Comparison of ENCODE assay signal across 22 cellular contexts in the genomic region with DNA sequence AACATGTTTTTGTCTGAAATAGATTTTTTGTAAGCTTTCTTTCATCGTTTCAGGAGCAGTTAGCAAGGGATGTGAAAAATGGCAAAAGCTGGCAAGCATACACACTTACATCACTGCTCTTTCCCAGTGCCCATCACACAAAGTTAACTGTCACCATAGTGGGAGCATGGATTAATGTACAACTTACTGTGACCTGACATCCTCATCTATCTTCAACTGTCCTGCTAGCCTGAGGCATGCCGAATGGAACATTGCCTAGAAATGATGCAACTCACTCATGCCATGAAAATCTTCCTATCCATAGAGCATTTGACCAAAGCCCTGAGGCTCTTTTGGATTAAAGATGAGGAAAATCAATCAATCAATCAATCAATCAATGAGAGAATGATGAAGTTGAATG.
DNase-seq lines count a peak whose midpoint lies in the region; ATAC-seq, FAIRE-seq and TF ChIP-seq lines count a peak whose summit lies in the region.
"Had no signal": no experiment of that assay in that cellular context is flagged by ENCODE, and none has a peak within 500 bp of the region (broad histone marks: within the 10 kb centered on the region; RNA-seq: fewer than 3 reads in every experiment).

No MANE protein-coding gene starts in this region.

- H2AK5ac ChIP-seq in trophoblast cell (ENCODE audit: low read length): no peak overlapping the region

- H3K36me3 ChIP-seq in liver (ENCODE audit: control insufficient read depth in 4 of 4, insufficient read depth in 3 of 4, low read depth in 1 of 4, low read length in 3 of 4): no peaks in the 10 kb centered on the region
- no peaks in the 10 kb centered on the region for H3K36me3 ChIP-seq in HepG2 (replicated peaks in 1 of 2; ENCODE audit: control insufficient read depth in 1 of 2, insufficient read depth in 2 of 2, low read length in 2 of 2)
- H3K36me3 ChIP-seq in trophoblast cell (ENCODE audit: control insufficient read depth in 1 of 2, insufficient read depth in 2 of 2, low read length in 2 of 2): no peaks in the 10 kb centered on the region
- H3K36me3 ChIP-seq: BLaER1 treated with 17β-estradiol and CSF1 and Interleukin-3, amounts not matched to agents 10 nM and 100 nM had no signal

- no peak overlapping the region for H3K9ac ChIP-seq in liver (ENCODE audit: low read depth in 1 of 2, low read length in 2 of 2)
- H3K9ac ChIP-seq in HepG2 (ENCODE audit: insufficient read depth, low read depth, low read length): no peak overlapping the region
- H3K9ac ChIP-seq in trophoblast cell (ENCODE audit: low read length): no peak overlapping the region
- H3K9ac ChIP-seq: BLaER1 treated with 17β-estradiol and CSF1 and Interleukin-3, amounts not matched to agents 10 nM and 100 nM; GM23248 had no signal

- no peaks in the 10 kb centered on the region for H3K79me2 ChIP-seq in HepG2 (ENCODE audit: insufficient read depth, low read length)
- no peaks in the 10 kb centered on the region for H3K79me2 ChIP-seq in trophoblast cell (ENCODE audit: control insufficient read depth, insufficient read depth, low read length, poor library complexity)

- H4K91ac ChIP-seq in trophoblast cell (ENCODE audit: low read depth, low read length): no peak overlapping the region

- BruUV-seq in HepG2 (replicated peaks; lab: Mats Ljungman, UMichigan): no TSS peak

- ATAC-seq in HepG2: no peak
- ATAC-seq: CD8-positive, alpha-beta T cell; GM12878; HCT116 had no signal

- H3K4me3 ChIP-seq in liver (ENCODE audit: low read depth in 1 of 3, low read length in 3 of 3): no peak overlapping the region
- H3K4me3 ChIP-seq in HepG2 (replicated peaks in 1 of 3; ENCODE audit: insufficient read depth in 1 of 3, low read depth in 2 of 3, low read length in 3 of 3): no peak overlapping the region
- H3K4me3 ChIP-seq in trophoblast cell (ENCODE audit: low read depth, low read length): no peak overlapping the region
- H3K4me3 ChIP-seq: BLaER1 treated with 17β-estradiol and CSF1 and Interleukin-3, amounts not matched to agents 10 nM and 100 nM; GM12878; GM23248 had no signal

- no peak overlapping the region for H3K4ac ChIP-seq in trophoblast cell (ENCODE audit: low read depth, low read length)

- in situ Hi-C loops in HepG2 (cut with HindIII; ENCODE audit: extremely low pct_ligation_motif_present, low pct_unique_long_range_greater_than_20kb): no loop called here

- no peak for TF ChIP-seq POLR2A in HepG2 (IDR thresholded peaks at IDR 0.05; ENCODE audit: insufficient read depth in 1 of 2, low read depth in 2 of 2, low read length in 2 of 2)

- intact Hi-C loops in HepG2 (cut with micrococcal nuclease; ENCODE audit: unreplicated experiment): no loop called here

- no peak overlapping the region for H2BK5ac ChIP-seq in trophoblast cell (ENCODE audit: low read depth, low read length, poor library complexity)

- H3K14ac ChIP-seq in trophoblast cell (ENCODE audit: low read length): no peak overlapping the region

- H2BK120ac ChIP-seq in trophoblast cell (ENCODE audit: insufficient read depth, low read length, poor library complexity): no peak overlapping the region

- TF ChIP-seq CTCF in liver (IDR thresholded peaks at IDR 0.05; ENCODE audit: low read depth, low read length, missing input control): no peak
- TF ChIP-seq CTCF in HepG2 (CRISPR knock-in tag; IDR thresholded peaks at IDR 0.05): no peak

- H3K4me1 ChIP-seq in liver (ENCODE audit: control insufficient read depth in 4 of 4, insufficient read depth in 4 of 4, low read length in 3 of 4) (peaks cover 0 to 3% (median 0%) of the 10 kb centered on the region in 4 donors), HepG2 (ENCODE audit: insufficient read depth, low read length) (no peaks in the 10 kb centered on the region), trophoblast cell (ENCODE audit: control insufficient read depth in 1 of 2, insufficient read depth in 2 of 2, low read length in 2 of 2) (no peaks in the 10 kb centered on the region)

- POLR2A ChIA-PET in HepG2 (lab: Yijun Ruan, JAX): no interaction called here

- H3K27ac ChIP-seq in liver (ENCODE audit: low read depth in 1 of 2, low read length in 2 of 2): no peak overlapping the region
- no peak overlapping the region for H3K27ac ChIP-seq in HepG2 (ENCODE audit: extremely low read length, insufficient read depth, low read length)
- H3K27ac ChIP-seq in trophoblast cell (ENCODE audit: low read depth, low read length): no peak overlapping the region
- H3K27ac ChIP-seq: BLaER1 treated with 17β-estradiol and CSF1 and Interleukin-3, amounts not matched to agents 10 nM and 100 nM; GM23248 had no signal

- CTCF ChIA-PET in HepG2 (lab: Yijun Ruan, JAX; ENCODE audit: low intra/inter-chr PET ratio, low total read pairs): no interaction called here

- no peak overlapping the region for H3K4me2 ChIP-seq in HepG2 (ENCODE audit: low read depth, low read length)
- H3K4me2 ChIP-seq in trophoblast cell (ENCODE audit: low read length): no peak overlapping the region

- TF ChIP-seq RAD21 in liver (IDR thresholded peaks at IDR 0.05): peak; percentile 34 to 58
- no peak for TF ChIP-seq RAD21 in HepG2 (CRISPR knock-in tag; IDR thresholded peaks at IDR 0.05)

- no peak for FAIRE-seq in HepG2 (lab: Jason Lieb, UNC)
- FAIRE-seq: GM12878, GM19239, HTR-8/SVneo had no signal

- no peaks in the 10 kb centered on the region for H3K9me3 ChIP-seq in liver (ENCODE audit: control insufficient read depth in 4 of 4, low read length in 3 of 4)
- peaks cover 67% of the 10 kb centered on the region for H3K9me3 ChIP-seq in HepG2 (ENCODE audit: low read length)
- H3K9me3 ChIP-seq in trophoblast cell (ENCODE audit: insufficient read depth, low read depth, low read length): no peaks in the 10 kb centered on the region

- no peak overlapping the region for H3K23ac ChIP-seq in trophoblast cell (ENCODE audit: low read length)

- no peak overlapping the region for H2BK12ac ChIP-seq in trophoblast cell (ENCODE audit: low read length)

- H3K27me3 ChIP-seq in liver (ENCODE audit: control insufficient read depth in 4 of 4, insufficient read depth in 4 of 4, low read length in 3 of 4) (no peaks in the 10 kb centered on the region), HepG2 (ENCODE audit: control insufficient read depth in 1 of 2, insufficient read depth in 2 of 2, low read length in 2 of 2) (no peaks in the 10 kb centered on the region), trophoblast cell (ENCODE audit: insufficient read depth, low read length) (no peaks in the 10 kb centered on the region)
- H3K27me3 ChIP-seq: BLaER1 treated with 17β-estradiol and CSF1 and Interleukin-3, amounts not matched to agents 10 nM and 100 nM had no signal

- H3K79me1 ChIP-seq in trophoblast cell (ENCODE audit: low read length): no peaks in the 10 kb centered on the region

- 35% methylated on average over 2 of the region's 2 CpGs for WGBS in liver
- WGBS in HepG2 (ENCODE audit: low lambda C conversion rate): 0% methylated on average over 2 of the region's 2 CpGs
- WGBS in trophoblast cell (ENCODE audit: extremely low coverage, insufficient coverage, insufficient read length): no CpG with 5 or more reads among the region's 2 CpGs

- no peak overlapping the region for H4K8ac ChIP-seq in trophoblast cell (ENCODE audit: low read depth, low read length)

- no peak overlapping the region for H2AFZ ChIP-seq in HepG2 (ENCODE audit: low read length)
- no peak overlapping the region for H2AFZ ChIP-seq in trophoblast cell (ENCODE audit: insufficient read depth, low read length, poor library complexity)
- H2AFZ ChIP-seq: GM23248 had no signal

- no peak overlapping the region for H4K12ac ChIP-seq in trophoblast cell (ENCODE audit: low read depth, low read length)

- H4K20me1 ChIP-seq in HepG2 (ENCODE audit: insufficient read depth, low read length): no peaks in the 10 kb centered on the region
- H4K20me1 ChIP-seq: BLaER1 treated with 17β-estradiol and CSF1 and Interleukin-3, amounts not matched to agents 10 nM and 100 nM had no signal

- no peak overlapping the region for H3K18ac ChIP-seq in trophoblast cell (ENCODE audit: low read length)

- TF ChIP-seq EP300 in HepG2 (IDR thresholded peaks at IDR 0.05; ENCODE audit: low read depth in 2 of 2, low read length in 2 of 2) (no peak), HepG2 (CRISPR knock-in tag; IDR thresholded peaks at IDR 0.05; ENCODE audit: borderline replicate concordance) (no peak)

- no peak for DNase-seq in HepG2 (ENCODE audit: low spot score)
- peak; percentile 61 for DNase-seq in SK-N-DZ (ENCODE audit: low spot score)
- DNase-seq in kidney tubule cell (ENCODE audit: low spot score): peak; percentile 15
- no peak for DNase-seq in OCI-M2 (lab: John Stamatoyannopoulos, UW; ENCODE audit: unreplicated experiment)
- DNase-seq in NCI-H82 treated with DMSO at 0.1 percent for 48 hours (lab: John Stamatoyannopoulos, UW; ENCODE audit: unreplicated experiment): no peak
- DNase-seq in trophoblast cell: no peak
- no peak for DNase-seq in NCI-H1417 treated with DMSO at 0.1 percent for 48 hours (lab: John Stamatoyannopoulos, UW)
- DNase-seq: 8988T; CD8-positive, alpha-beta T cell; DMS 273 treated with DMSO at 0.1 percent for 48 hours; DMS53; DND-41; EL; GM23248; H7; HFFc6 had no signal

TF ChIP-seq in liver, 16 proteins besides CTCF, POLR2A, EP300 and RAD21 (continues in another document):
- TF ChIP-seq FOXA2 (IDR thresholded peaks at IDR 0.05) (no peak), RXRA (IDR thresholded peaks at IDR 0.05) (peak; percentile 49 to 52), MAX (IDR thresholded peaks at IDR 0.05) (peak; percentile 25)

TF ChIP-seq in HepG2, 621 proteins besides CTCF, POLR2A, EP300 and RAD21:
- TF ChIP-seq ZNF547 (CRISPR knock-in tag; IDR thresholded peaks at IDR 0.05) (no peak), ZNF296 (CRISPR knock-in tag; conservative IDR thresholded peaks at IDR 0.05) (no peak), ZNF737 (CRISPR knock-in tag; IDR thresholded peaks at IDR 0.05; ENCODE audit: borderline replicate concordance) (no peak), SMYD3 (CRISPR knock-in tag; IDR thresholded peaks at IDR 0.05) (no peak)
TF ChIP-seq in HepG2: peak in this region for 0.

Comparison
In these comparisons a context has a peak if more than half of its experiments do, and no peak if none do; other contexts are left out.
1. DNase-seq: peak in SK-N-DZ (single experiment) and kidney tubule cell (single experiment); none in HepG2 (single experiment), OCI-M2 (single experiment), NCI-H82 treated with DMSO at 0.1 percent for 48 hours (single experiment), trophoblast cell (0 of 2) and NCI-H1417 treated with DMSO at 0.1 percent for 48 hours (single experiment).